Comparison of ENCODE assay signal across 38 cellular contexts in genomic region chr12:99019798-99020197, GRCh38.
"Had no signal": no experiment of that assay in that cellular context is flagged by ENCODE, and none has a peak within 500 bp of the region (broad histone marks: within the 10 kb centered on the region; RNA-seq: fewer than 3 reads in every experiment).

No MANE protein-coding gene starts in this region.

- H3K36me3 ChIP-seq: ascending aorta, cardiac muscle cell, WERI-Rb-1 had no signal

- H3K27ac ChIP-seq: ascending aorta, cardiac muscle cell, WERI-Rb-1 had no signal

- H3K4me1 Mint-ChIP-seq: activated CD4-positive, alpha-beta T cell treated with anti-CD3 and anti-CD28 coated beads, Interleukin-2, amount 10 ng/mL, durations not matched to agents 24 days and 14 days; activated naive CD4-positive, alpha-beta T cell treated with anti-CD3 and anti-CD28 coated beads, Interleukin-2, amount 10 ng/mL, durations not matched to agents 7 days and 5 days; activated naive CD4-positive, alpha-beta T cell treated with anti-CD3 and anti-CD28 coated beads, Interleukin-2, amount 50 U/mL, for 24 hours; activated naive CD8-positive, alpha-beta T cell treated with anti-CD3 and anti-CD28 coated beads, Interleukin-2, amount 10 ng/mL, durations not matched to agents 7 days and 5 days; activated naive CD8-positive, alpha-beta T cell treated with anti-CD3 and anti-CD28 coated beads, Interleukin-2, amount 50 U/mL, for 24 hours; central memory CD8-positive, alpha-beta T cell had no signal

- H3K36me3 Mint-ChIP-seq: activated CD4-positive, alpha-beta memory T cell treated with anti-CD3 and anti-CD28 coated beads for 36 hours; activated naive CD4-positive, alpha-beta T cell treated with anti-CD3 and anti-CD28 coated beads, Interleukin-2, amount 10 ng/mL, durations not matched to agents 7 days and 5 days; activated naive CD4-positive, alpha-beta T cell treated with anti-CD3 and anti-CD28 coated beads, Interleukin-2, amount 50 U/mL, for 24 hours; activated naive CD8-positive, alpha-beta T cell; activated naive CD8-positive, alpha-beta T cell treated with anti-CD3 and anti-CD28 coated beads, Interleukin-2, amount 10 ng/mL, durations not matched to agents 7 days and 5 days had no signal

- H3K4me3 ChIP-seq: ascending aorta, cardiac muscle cell had no signal

- H3K27me3 Mint-ChIP-seq: activated CD4-positive, alpha-beta memory T cell treated with anti-CD3 and anti-CD28 coated beads for 36 hours; activated CD8-positive, alpha-beta T cell treated with anti-CD3 and anti-CD28 coated beads for 36 hours; activated naive CD4-positive, alpha-beta T cell treated with anti-CD3 and anti-CD28 coated beads, Interleukin-2, amount 10 ng/mL, durations not matched to agents 7 days and 5 days; activated naive CD4-positive, alpha-beta T cell treated with anti-CD3 and anti-CD28 coated beads, Interleukin-2, amount 50 U/mL, for 24 hours; activated naive CD8-positive, alpha-beta T cell; brain had no signal

- ATAC-seq: activated CD4-positive, CD25-positive, alpha-beta regulatory T cell treated with anti-CD3 and anti-CD28 coated beads, Interleukin-2, amount 50 U/mL, for 24 hours; activated CD8-positive, alpha-beta T cell treated with anti-CD3 and anti-CD28 coated beads for 36 hours; activated naive CD8-positive, alpha-beta T cell treated with anti-CD3 and anti-CD28 coated beads, Interleukin-2, amount 50 U/mL, for 24 hours; activated T-cell treated with anti-CD3 and anti-CD28 coated beads, Interleukin-2, amount 50 U/mL, for 4 hours; activated T-cell treated with anti-CD3 and anti-CD28 coated beads, Interleukin-2, amount 50 U/mL, for 72 hours; WTC11 had no signal

- H3K4me3 Mint-ChIP-seq: activated CD4-positive, alpha-beta memory T cell treated with anti-CD3 and anti-CD28 coated beads for 36 hours; activated CD4-positive, alpha-beta T cell treated with anti-CD3 and anti-CD28 coated beads, Interleukin-2, amount 10 ng/mL, durations not matched to agents 24 days and 14 days; activated CD8-positive, alpha-beta T cell treated with anti-CD3 and anti-CD28 coated beads for 36 hours; activated naive CD4-positive, alpha-beta T cell treated with anti-CD3 and anti-CD28 coated beads, Interleukin-2, amount 10 ng/mL, durations not matched to agents 7 days and 5 days; activated naive CD4-positive, alpha-beta T cell treated with anti-CD3 and anti-CD28 coated beads, Interleukin-2, amount 50 U/mL, for 24 hours; activated naive CD8-positive, alpha-beta T cell; activated naive CD8-positive, alpha-beta T cell treated with anti-CD3 and anti-CD28 coated beads, Interleukin-2, amount 10 ng/mL, durations not matched to agents 7 days and 5 days; activated naive CD8-positive, alpha-beta T cell treated with anti-CD3 and anti-CD28 coated beads, Interleukin-2, amount 50 U/mL, for 24 hours; activated T-cell treated with anti-CD3 and anti-CD28 coated beads, Interleukin-2, amount 50 U/mL, for 4 hours; activated T-cell treated with anti-CD3 and anti-CD28 coated beads, Interleukin-2, amount 50 U/mL, for 72 hours; brain; central memory CD8-positive, alpha-beta T cell; T-helper 1 cell treated with Interleukin-12 subunit alpha and Interleukin-12 subunit beta and Interleukin-4 antibody, amounts not matched to agents 30 μg/mL and 1 μg/mL, for 36 hours; T-helper 2 cell treated with Interferon-gamma antibody and Interleukin-4, amounts not matched to agents 5 μg/mL and 100 μg/mL, for 36 hours; WTC11 had no signal

- DNase-seq: activated CD4-positive, alpha-beta memory T cell treated with anti-CD3 and anti-CD28 coated beads for 36 hours; activated CD4-positive, alpha-beta T cell treated with anti-CD3 and anti-CD28 coated beads for 4 hours; activated CD4-positive, alpha-beta T cell treated with anti-CD3 and anti-CD28 coated beads, Interleukin-2, amount 10 ng/mL, durations not matched to agents 24 days and 14 days; activated CD4-positive, alpha-beta T cell treated with anti-CD3 and anti-CD28 coated beads, Interleukin-2, amount 50 U/mL, for 1 hour; activated CD4-positive, alpha-beta T cell treated with anti-CD3 and anti-CD28 coated beads, Interleukin-2, amount 50 U/mL, for 4 hours; activated CD4-positive, CD25-positive, alpha-beta regulatory T cell; activated CD8-positive, alpha-beta memory T cell treated with anti-CD3 and anti-CD28 coated beads, Interleukin-2, amount 50 U/mL, for 4 hours; activated CD8-positive, alpha-beta T cell treated with anti-CD3 and anti-CD28 coated beads for 36 hours; activated effector memory CD4-positive, alpha-beta T cell treated with Interleukin-2 at 50 U/mL for 16 hours; activated gamma-delta T cell; activated naive CD4-positive, alpha-beta T cell treated with anti-CD3 and anti-CD28 coated beads, Interleukin-2, amount 10 ng/mL, durations not matched to agents 7 days and 5 days; activated naive CD4-positive, alpha-beta T cell treated with Interleukin-2 at 50 U/mL for 16 hours; activated naive CD8-positive, alpha-beta T cell treated with anti-CD3 and anti-CD28 coated beads, Interleukin-2, amount 10 ng/mL, durations not matched to agents 7 days and 5 days; activated naive CD8-positive, alpha-beta T cell treated with anti-CD3 and anti-CD28 coated beads, Interleukin-2, amount 50 U/mL, for 24 hours; activated T-cell treated with anti-CD3 and anti-CD28 coated beads for 4 hours; activated T-cell treated with anti-CD3 and anti-CD28 coated beads, Interleukin-2, amount 50 U/mL, for 1 hour; activated T-cell treated with anti-CD3 and anti-CD28 coated beads, Interleukin-2, amount 50 U/mL, for 4 hours; activated T-cell treated with anti-CD3 and anti-CD28 coated beads, Interleukin-2, amount 50 U/mL, for 72 hours; amygdala; anterior cingulate cortex; caudate nucleus; cerebellar nuclear complex; T-helper 2 cell; T-helper 9 cell; WERI-Rb-1 had no signal

- H3K9me3 Mint-ChIP-seq: activated CD4-positive, alpha-beta memory T cell treated with anti-CD3 and anti-CD28 coated beads for 36 hours; activated CD4-positive, alpha-beta T cell treated with anti-CD3 and anti-CD28 coated beads, Interleukin-2, amount 10 ng/mL, durations not matched to agents 24 days and 14 days; activated naive CD8-positive, alpha-beta T cell treated with anti-CD3 and anti-CD28 coated beads, Interleukin-2, amount 10 ng/mL, durations not matched to agents 7 days and 5 days; activated T-helper 2 cell treated with anti-CD3 and anti-CD28 coated beads, Interferon-gamma antibody, Interleukin-2, Interleukin-4, amounts not matched to agents 10 μg/mL and 5 μg/mL and 100 μg/mL, durations not matched to agents 14 hours and 24 hours and 36 hours; T-helper 1 cell treated with Interleukin-12 subunit alpha and Interleukin-12 subunit beta and Interleukin-4 antibody, amounts not matched to agents 30 μg/mL and 1 μg/mL, for 36 hours; T-helper 2 cell treated with Interferon-gamma antibody and Interleukin-4, amounts not matched to agents 5 μg/mL and 100 μg/mL, for 36 hours had no signal

- FAIRE-seq: bronchial epithelial cell, TTC549 had no signal

- H3K27me3 ChIP-seq: ascending aorta, cardiac muscle cell had no signal

- H3K27ac Mint-ChIP-seq: activated CD4-positive, alpha-beta memory T cell treated with anti-CD3 and anti-CD28 coated beads for 36 hours; activated CD4-positive, alpha-beta T cell treated with anti-CD3 and anti-CD28 coated beads, Interleukin-2, amount 10 ng/mL, durations not matched to agents 24 days and 14 days; activated CD8-positive, alpha-beta T cell treated with anti-CD3 and anti-CD28 coated beads for 36 hours; activated naive CD4-positive, alpha-beta T cell treated with anti-CD3 and anti-CD28 coated beads, Interleukin-2, amount 10 ng/mL, durations not matched to agents 7 days and 5 days; activated naive CD4-positive, alpha-beta T cell treated with anti-CD3 and anti-CD28 coated beads, Interleukin-2, amount 50 U/mL, for 24 hours; activated naive CD8-positive, alpha-beta T cell; activated naive CD8-positive, alpha-beta T cell treated with anti-CD3 and anti-CD28 coated beads, Interleukin-2, amount 10 ng/mL, durations not matched to agents 7 days and 5 days; activated naive CD8-positive, alpha-beta T cell treated with anti-CD3 and anti-CD28 coated beads, Interleukin-2, amount 50 U/mL, for 24 hours; activated T-cell treated with anti-CD3 and anti-CD28 coated beads, Interleukin-2, amount 50 U/mL, for 72 hours; activated T-helper 2 cell treated with anti-CD3 and anti-CD28 coated beads, Interferon-gamma antibody, Interleukin-2, Interleukin-4, amounts not matched to agents 10 μg/mL and 5 μg/mL and 100 μg/mL, durations not matched to agents 14 hours and 24 hours and 36 hours; brain; T-helper 1 cell treated with Interleukin-12 subunit alpha and Interleukin-12 subunit beta and Interleukin-4 antibody, amounts not matched to agents 30 μg/mL and 1 μg/mL, for 36 hours; T-helper 2 cell treated with Interferon-gamma antibody and Interleukin-4, amounts not matched to agents 5 μg/mL and 100 μg/mL, for 36 hours; WTC11 had no signal

- H3K4me1 ChIP-seq: ascending aorta had no signal
